31 cellular contexts compared by ENCODE assay signal in genomic region chr10:67256984-67257383, GRCh38.
DNase-seq lines count a peak whose midpoint lies in the region; ATAC-seq and TF ChIP-seq lines count a peak whose summit lies in the region.
"Had no signal": no experiment of that assay in that cellular context is flagged by ENCODE, and none has a peak within 500 bp of the region (broad histone marks: within the 10 kb centered on the region; RNA-seq: fewer than 3 reads in every experiment).

No MANE protein-coding gene starts in this region.

- intact Hi-C loops in Caco-2 (cut with micrococcal nuclease; ENCODE audit: unreplicated experiment) = no loop called here

- peaks cover 48% of the 10 kb centered on the region for H3K4me1 ChIP-seq in Caco-2
- H3K4me1 ChIP-seq: BLaER1, foreskin keratinocyte, sigmoid colon, SJCRH30, uterus had no signal

- H3K27me3 Mint-ChIP-seq in Caco-2 (ENCODE audit: insufficient read depth, unreplicated experiment) = no peaks in the 10 kb centered on the region
- no peaks in the 10 kb centered on the region; the same call in 1 of the 2 replicates for H3K27me3 Mint-ChIP-seq in HFFc6 (ENCODE audit: insufficient read depth)
- H3K27me3 Mint-ChIP-seq: stimulated activated memory B cell treated with anti-CD40 and anti-IgM and Interleukin-4, amounts not matched to agents 10 μg/mL and 1 μg/mL and 100 μg/mL, for 72 hours had no signal

- H3K4me3 ChIP-seq in Caco-2 (ENCODE audit: low read depth, low read length) (no peak overlapping the region), choroid plexus epithelial cell (ENCODE audit: low read depth, low read length) (no peak overlapping the region)
- H3K4me3 ChIP-seq: BLaER1, cardiac muscle cell, dorsolateral prefrontal cortex, GM23248, K562, PC-9, sigmoid colon, SJCRH30, uterus had no signal

- TF ChIP-seq CTCF in Caco-2 (IDR thresholded peaks at IDR 0.05; ENCODE audit: insufficient read depth in 1 of 2, low read depth in 1 of 2, low read length in 1 of 2, severe bottlenecking in 1 of 2, unreplicated experiment in 1 of 2) = no peak
- no peak for TF ChIP-seq CTCF in choroid plexus epithelial cell (conservative IDR thresholded peaks at IDR 0.05; ENCODE audit: low read depth, low read length)
- no peak for TF ChIP-seq CTCF in HFFc6 (IDR thresholded peaks at IDR 0.05)

- H3K27me3 ChIP-seq in Caco-2 (replicated peaks; ENCODE audit: control insufficient read depth, insufficient read depth, low read length) = no peaks in the 10 kb centered on the region
- H3K27me3 ChIP-seq: BLaER1, cardiac muscle cell, dorsolateral prefrontal cortex, foreskin keratinocyte, sigmoid colon, SJCRH30, uterus had no signal

- no peaks in the 10 kb centered on the region for H3K36me3 ChIP-seq in Caco-2 (ENCODE audit: control insufficient read depth, insufficient read depth, low read length)
- H3K36me3 ChIP-seq: BLaER1, cardiac muscle cell, sigmoid colon, SJCRH30, uterus had no signal

- no peaks in the 10 kb centered on the region for H3K9me3 ChIP-seq in Caco-2
- H3K9me3 ChIP-seq: BLaER1, sigmoid colon, SJCRH30, uterus had no signal

- H3K4me1 Mint-ChIP-seq in Caco-2 (ENCODE audit: low read depth, unreplicated experiment) (peaks cover 44% of the 10 kb centered on the region), HFFc6 (ENCODE audit: low read depth) (no peaks in the 10 kb centered on the region)
- H3K4me1 Mint-ChIP-seq: naive thymus-derived CD8-positive, alpha-beta T cell; stimulated activated memory B cell treated with anti-CD40 and anti-IgM and Interleukin-4, amounts not matched to agents 10 μg/mL and 1 μg/mL and 100 μg/mL, for 72 hours had no signal

- H3K4me3 Mint-ChIP-seq in Caco-2 (ENCODE audit: unreplicated experiment) (no peak overlapping the region), HFFc6 (no peak overlapping the region)
- H3K4me3 Mint-ChIP-seq: naive thymus-derived CD8-positive, alpha-beta T cell; stimulated activated memory B cell treated with anti-CD40 and anti-IgM and Interleukin-4, amounts not matched to agents 10 μg/mL and 1 μg/mL and 100 μg/mL, for 72 hours; T-helper 1 cell treated with Interleukin-12 subunit alpha and Interleukin-12 subunit beta and Interleukin-4 antibody, amounts not matched to agents 30 μg/mL and 1 μg/mL, for 36 hours had no signal

- CTCF ChIA-PET in Caco-2 (lab: Charles Lee) = no interaction called here

- H3K27ac Mint-ChIP-seq in Caco-2 (ENCODE audit: unreplicated experiment) (peak overlapping the region; percentile 70), HFFc6 (no peak overlapping the region)
- H3K27ac Mint-ChIP-seq: naive thymus-derived CD8-positive, alpha-beta T cell; stimulated activated memory B cell treated with anti-CD40 and anti-IgM and Interleukin-4, amounts not matched to agents 10 μg/mL and 1 μg/mL and 100 μg/mL, for 72 hours; T-helper 1 cell treated with Interleukin-12 subunit alpha and Interleukin-12 subunit beta and Interleukin-4 antibody, amounts not matched to agents 30 μg/mL and 1 μg/mL, for 36 hours had no signal

- DNase-seq in Caco-2 (no peak), NCI-H2081 treated with DMSO at 0.1 percent for 48 hours (lab: John Stamatoyannopoulos, UW) (peak; percentile 20), choroid plexus epithelial cell (ENCODE audit: low read depth) (peak; percentile 22), left lobe of liver (ENCODE audit: low spot score) (no peak), occipital lobe (lab: John Stamatoyannopoulos, UW) (no peak), HFFc6 (no peak)
- DNase-seq: activated CD4-positive, alpha-beta T cell treated with anti-CD3 and anti-CD28 coated beads, Interleukin-2, amount 50 U/mL, for 1 hour; activated CD8-positive, alpha-beta memory T cell treated with anti-CD3 and anti-CD28 coated beads, Interleukin-2, amount 50 U/mL, for 48 hours; activated effector memory CD4-positive, alpha-beta T cell treated with Interleukin-2 at 50 U/mL for 16 hours; dorsolateral prefrontal cortex; foreskin keratinocyte; GM23248; hypothalamus; kidney glomerular epithelial cell; mesenchymal stem cell; MV-4-11; naive thymus-derived CD8-positive, alpha-beta T cell; NCI-H2107; NCI-H526; PC-9; sigmoid colon; SJCRH30; stimulated activated CD4-positive, alpha-beta T cell treated with anti-CD3 and anti-CD28 coated beads, Interleukin-1b, Interleukin-23, amount 100 ng/mL, for 48 hours; uterus had no signal

- H3K9me3 Mint-ChIP-seq in Caco-2 (ENCODE audit: unreplicated experiment) (peaks cover 13% of the 10 kb centered on the region), HFFc6 (peaks cover 18% of the 10 kb centered on the region)
- H3K9me3 Mint-ChIP-seq: T-helper 1 cell treated with Interleukin-12 subunit alpha and Interleukin-12 subunit beta and Interleukin-4 antibody, amounts not matched to agents 30 μg/mL and 1 μg/mL, for 36 hours had no signal

- ATAC-seq in left lobe of liver (peak; percentile 20), HG03139 (IDR thresholded peaks at IDR 0.05; ENCODE audit: unreplicated experiment) (no peak), GM21737 (IDR thresholded peaks at IDR 0.05; ENCODE audit: unreplicated experiment) (no peak)
- ATAC-seq: foreskin keratinocyte; K562; naive thymus-derived CD8-positive, alpha-beta T cell; stimulated activated memory B cell treated with anti-CD40 and anti-IgM and Interleukin-4, amounts not matched to agents 10 μg/mL and 1 μg/mL and 100 μg/mL, for 72 hours had no signal

- POLR2A ChIA-PET in Caco-2 (lab: Charles Lee) = no interaction called here

- H3K36me3 Mint-ChIP-seq in Caco-2 (ENCODE audit: insufficient read depth, unreplicated experiment) (no peaks in the 10 kb centered on the region), HFFc6 (ENCODE audit: low read depth) (no peaks in the 10 kb centered on the region)
- H3K36me3 Mint-ChIP-seq: stimulated activated memory B cell treated with anti-CD40 and anti-IgM and Interleukin-4, amounts not matched to agents 10 μg/mL and 1 μg/mL and 100 μg/mL, for 72 hours had no signal

- BruUV-seq in Caco-2 (replicated peaks; lab: Mats Ljungman, UMichigan) = no TSS peak

Comparison
In these comparisons a context has a peak if more than half of its experiments do, and no peak if none do; other contexts are left out.
1. DNase-seq: peak in NCI-H2081 treated with DMSO at 0.1 percent for 48 hours (single experiment) and choroid plexus epithelial cell (single experiment); none in Caco-2 (0 of 2), left lobe of liver (single experiment), occipital lobe (single experiment) and HFFc6 (single experiment).